30 cellular contexts compared by ENCODE assay signal in the genomic region with DNA sequence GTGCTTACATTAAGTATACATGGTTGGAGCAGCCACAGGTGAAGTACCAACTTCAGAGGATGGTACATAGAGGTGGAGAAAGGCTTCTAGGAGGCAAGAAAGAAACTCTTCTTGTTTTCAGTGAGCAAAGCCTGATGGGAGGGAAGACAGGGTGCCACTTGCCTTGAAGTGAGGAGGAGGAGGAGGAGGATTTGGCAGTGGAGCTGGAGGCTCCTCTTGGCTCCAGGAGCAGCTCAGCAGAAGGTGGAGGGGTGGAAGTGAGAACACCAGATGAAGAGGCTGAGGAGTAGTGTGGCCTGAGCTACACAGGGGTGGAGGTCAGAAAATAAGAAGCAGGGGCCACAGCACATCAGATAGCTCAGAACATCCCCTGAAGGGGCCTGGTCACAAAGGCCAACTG.
"Had no signal": no experiment of that assay in that cellular context is flagged by ENCODE, and none has a peak within 500 bp of the region (broad histone marks: within the 10 kb centered on the region; RNA-seq: fewer than 3 reads in every experiment).

No MANE protein-coding gene starts in this region.

- H3K36me3 ChIP-seq: ascending aorta, breast epithelium, cardiac muscle cell, colonic mucosa had no signal

- H3K4me1 ChIP-seq: breast epithelium, colonic mucosa had no signal

- H3K27me3 Mint-ChIP-seq: activated CD4-positive, alpha-beta memory T cell treated with anti-CD3 and anti-CD28 coated beads, Interleukin-2, amount 10 ng/mL, durations not matched to agents 7 days and 5 days; activated CD4-positive, alpha-beta T cell treated with anti-CD3 and anti-CD28 coated beads, Interleukin-2, amount 10 ng/mL, durations not matched to agents 7 days and 5 days; brain had no signal

- DNase-seq: activated CD4-positive, alpha-beta memory T cell treated with anti-CD3 and anti-CD28 coated beads, Interleukin-2, amount 10 ng/mL, durations not matched to agents 7 days and 5 days; activated CD4-positive, alpha-beta T cell treated with anti-CD3 and anti-CD28 coated beads for 1 hour; activated CD4-positive, alpha-beta T cell treated with anti-CD3 and anti-CD28 coated beads for 4 hours; activated CD4-positive, alpha-beta T cell treated with anti-CD3 and anti-CD28 coated beads, Interleukin-2, amount 10 ng/mL, durations not matched to agents 7 days and 5 days; activated CD4-positive, alpha-beta T cell treated with anti-CD3 and anti-CD28 coated beads, Interleukin-2, amount 50 U/mL, for 4 hours; activated CD8-positive, alpha-beta memory T cell treated with anti-CD3 and anti-CD28 coated beads, Interleukin-2, amount 50 U/mL, for 48 hours; activated gamma-delta T cell; activated naive CD4-positive, alpha-beta T cell; activated naive CD4-positive, alpha-beta T cell treated with anti-CD3 and anti-CD28 coated beads, Interleukin-2, amount 10 ng/mL, durations not matched to agents 7 days and 5 days; activated naive CD8-positive, alpha-beta T cell treated with anti-CD3 and anti-CD28 coated beads, Interleukin-2, amount 10 ng/mL, durations not matched to agents 7 days and 5 days; activated T-cell treated with anti-CD3 and anti-CD28 coated beads for 4 hours; activated T-cell treated with anti-CD3 and anti-CD28 coated beads, Interleukin-2, amount 50 U/mL, for 24 hours; activated T-cell treated with anti-CD3 and anti-CD28 coated beads, Interleukin-2, amount 50 U/mL, for 72 hours; central memory CD4-positive, alpha-beta T cell; cerebellar nuclear complex; colonic mucosa; effector CD8-positive, alpha-beta T cell; foreskin fibroblast; SW 1271; T-helper 1 cell; T-helper 17 cell; T1000 had no signal

- H3K9me3 Mint-ChIP-seq: activated CD4-positive, alpha-beta memory T cell treated with anti-CD3 and anti-CD28 coated beads, Interleukin-2, amount 10 ng/mL, durations not matched to agents 7 days and 5 days; activated CD4-positive, alpha-beta T cell treated with anti-CD3 and anti-CD28 coated beads, Interleukin-2, amount 10 ng/mL, durations not matched to agents 7 days and 5 days; activated naive CD4-positive, alpha-beta T cell treated with anti-CD3 and anti-CD28 coated beads, Interleukin-2, amount 10 ng/mL, durations not matched to agents 7 days and 5 days; activated naive CD4-positive, alpha-beta T cell treated with anti-CD3 and anti-CD28 coated beads, Interleukin-2, amount 50 U/mL, for 72 hours; activated naive CD8-positive, alpha-beta T cell treated with anti-CD3 and anti-CD28 coated beads, Interleukin-2, amount 10 ng/mL, durations not matched to agents 7 days and 5 days; activated T-cell treated with anti-CD3 and anti-CD28 coated beads, Interleukin-2, amount 50 U/mL, for 24 hours; activated T-cell treated with anti-CD3 and anti-CD28 coated beads, Interleukin-2, amount 50 U/mL, for 72 hours; brain; T-helper 2 cell treated with Interferon-gamma antibody and Interleukin-4, amounts not matched to agents 5 μg/mL and 100 μg/mL, for 36 hours; WTC11 had no signal

- H3K27ac Mint-ChIP-seq: activated CD4-positive, alpha-beta memory T cell treated with anti-CD3 and anti-CD28 coated beads, Interleukin-2, amount 10 ng/mL, durations not matched to agents 7 days and 5 days; activated CD4-positive, alpha-beta T cell treated with anti-CD3 and anti-CD28 coated beads, Interleukin-2, amount 10 ng/mL, durations not matched to agents 7 days and 5 days; activated naive CD4-positive, alpha-beta T cell treated with anti-CD3 and anti-CD28 coated beads, Interleukin-2, amount 10 ng/mL, durations not matched to agents 7 days and 5 days; activated naive CD4-positive, alpha-beta T cell treated with anti-CD3 and anti-CD28 coated beads, Interleukin-2, amount 50 U/mL, for 72 hours; activated naive CD8-positive, alpha-beta T cell treated with anti-CD3 and anti-CD28 coated beads, Interleukin-2, amount 10 ng/mL, durations not matched to agents 7 days and 5 days; activated T-cell treated with anti-CD3 and anti-CD28 coated beads, Interleukin-2, amount 50 U/mL, for 24 hours; activated T-cell treated with anti-CD3 and anti-CD28 coated beads, Interleukin-2, amount 50 U/mL, for 72 hours; brain; T-helper 17 cell; T-helper 2 cell treated with Interferon-gamma antibody and Interleukin-4, amounts not matched to agents 5 μg/mL and 100 μg/mL, for 36 hours; WTC11 had no signal

- H3K9me3 ChIP-seq: ascending aorta, breast epithelium, colonic mucosa had no signal

- H3K4me1 Mint-ChIP-seq: activated CD4-positive, alpha-beta memory T cell treated with anti-CD3 and anti-CD28 coated beads, Interleukin-2, amount 10 ng/mL, durations not matched to agents 7 days and 5 days; activated CD4-positive, alpha-beta T cell treated with anti-CD3 and anti-CD28 coated beads, Interleukin-2, amount 10 ng/mL, durations not matched to agents 7 days and 5 days; activated naive CD4-positive, alpha-beta T cell treated with anti-CD3 and anti-CD28 coated beads, Interleukin-2, amount 10 ng/mL, durations not matched to agents 7 days and 5 days; activated naive CD8-positive, alpha-beta T cell treated with anti-CD3 and anti-CD28 coated beads, Interleukin-2, amount 10 ng/mL, durations not matched to agents 7 days and 5 days; brain; T-helper 17 cell had no signal

- H3K27ac ChIP-seq: ascending aorta, breast epithelium, cardiac muscle cell, colonic mucosa, epithelial cell of prostate had no signal

- H3K4me3 ChIP-seq: ascending aorta, breast epithelium, cardiac muscle cell, colonic mucosa had no signal

- H3K36me3 Mint-ChIP-seq: activated naive CD4-positive, alpha-beta T cell treated with anti-CD3 and anti-CD28 coated beads, Interleukin-2, amount 10 ng/mL, durations not matched to agents 7 days and 5 days; activated naive CD4-positive, alpha-beta T cell treated with anti-CD3 and anti-CD28 coated beads, Interleukin-2, amount 50 U/mL, for 72 hours; activated naive CD8-positive, alpha-beta T cell treated with anti-CD3 and anti-CD28 coated beads, Interleukin-2, amount 10 ng/mL, durations not matched to agents 7 days and 5 days; WTC11 had no signal

- H3K27me3 ChIP-seq: ascending aorta, breast epithelium, cardiac muscle cell, colonic mucosa had no signal

- ATAC-seq: activated naive CD4-positive, alpha-beta T cell treated with anti-CD3 and anti-CD28 coated beads, Interleukin-2, amount 50 U/mL, for 72 hours; activated T-cell treated with anti-CD3 and anti-CD28 coated beads, Interleukin-2, amount 50 U/mL, for 72 hours; T-helper 17 cell; WTC11 had no signal

- H3K4me3 Mint-ChIP-seq: activated CD4-positive, alpha-beta memory T cell treated with anti-CD3 and anti-CD28 coated beads, Interleukin-2, amount 10 ng/mL, durations not matched to agents 7 days and 5 days; activated CD4-positive, alpha-beta T cell treated with anti-CD3 and anti-CD28 coated beads, Interleukin-2, amount 10 ng/mL, durations not matched to agents 7 days and 5 days; activated naive CD4-positive, alpha-beta T cell treated with anti-CD3 and anti-CD28 coated beads, Interleukin-2, amount 10 ng/mL, durations not matched to agents 7 days and 5 days; activated naive CD8-positive, alpha-beta T cell treated with anti-CD3 and anti-CD28 coated beads, Interleukin-2, amount 10 ng/mL, durations not matched to agents 7 days and 5 days; activated T-cell treated with anti-CD3 and anti-CD28 coated beads, Interleukin-2, amount 50 U/mL, for 24 hours; activated T-cell treated with anti-CD3 and anti-CD28 coated beads, Interleukin-2, amount 50 U/mL, for 72 hours; brain; T-helper 17 cell; T-helper 2 cell treated with Interferon-gamma antibody and Interleukin-4, amounts not matched to agents 5 μg/mL and 100 μg/mL, for 36 hours; WTC11 had no signal
